In the genomic region with DNA sequence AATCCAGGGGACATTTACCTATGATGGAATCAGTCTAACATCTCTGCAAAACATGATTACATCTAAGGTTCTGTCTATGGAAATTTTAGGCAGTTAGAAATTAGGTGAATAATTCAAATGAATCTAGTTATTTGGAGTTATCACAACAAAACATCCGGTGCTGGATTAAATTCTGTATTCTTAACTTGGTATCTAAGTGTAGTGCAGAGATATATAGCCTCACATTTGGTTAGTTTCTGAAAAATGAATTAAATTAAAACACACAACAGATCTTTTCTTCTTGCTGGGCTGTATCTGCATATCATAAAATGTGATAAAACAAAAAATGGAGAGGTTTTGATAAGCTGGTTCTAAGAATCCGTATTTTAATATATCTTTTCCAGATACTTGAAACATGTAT, we compare ENCODE assay signal across 24 cellular contexts.
A peak's percentile ranks its signal among the peaks of the same experiment; 100 is the strongest.
DNase-seq lines count a peak whose midpoint lies in the region; ATAC-seq, FAIRE-seq and TF ChIP-seq lines count a peak whose summit lies in the region.
"Had no signal": no experiment of that assay in that cellular context is flagged by ENCODE, and none has a peak within 500 bp of the region (broad histone marks: within the 10 kb centered on the region; RNA-seq: fewer than 3 reads in every experiment).

No MANE protein-coding gene starts in this region.

- H4K20me1 ChIP-seq in SK-N-SH (ENCODE audit: insufficient read depth) (no peaks in the 10 kb centered on the region), GM12878 (ENCODE audit: control insufficient read depth, insufficient read depth) (no peaks in the 10 kb centered on the region)
- H4K20me1 ChIP-seq: BLaER1 treated with 17β-estradiol and CSF1 and Interleukin-3, amounts not matched to agents 10 nM and 100 nM had no signal

- H3K9ac ChIP-seq in SK-N-SH (no peak overlapping the region), GM12878 (ENCODE audit: control insufficient read depth, insufficient read depth, low read length) (no peak overlapping the region)
- H3K9ac ChIP-seq: BLaER1 treated with 17β-estradiol and CSF1 and Interleukin-3, amounts not matched to agents 10 nM and 100 nM had no signal

- no peak overlapping the region for H3K4me3 ChIP-seq in SK-N-SH (ENCODE audit: low read depth in 2 of 2, low read length in 1 of 2)
- H3K4me3 ChIP-seq in GM12878: no peak overlapping the region
- H3K4me3 ChIP-seq: A549; BLaER1 treated with 17β-estradiol and CSF1 and Interleukin-3, amounts not matched to agents 10 nM and 100 nM had no signal

- H3K9me3 ChIP-seq in SK-N-SH (no peaks in the 10 kb centered on the region), GM12878 (replicated peaks; ENCODE audit: control insufficient read depth, insufficient read depth, low read length) (no peaks in the 10 kb centered on the region)
- H3K9me3 ChIP-seq: A549; BLaER1 treated with 17β-estradiol and CSF1 and Interleukin-3, amounts not matched to agents 10 nM and 100 nM; Caco-2 had no signal

- H3K36me3 ChIP-seq in SK-N-SH (replicated peaks in 1 of 2; ENCODE audit: control insufficient read depth in 1 of 2, insufficient read depth in 2 of 2, low read length in 1 of 2): no peaks in the 10 kb centered on the region
- H3K36me3 ChIP-seq in GM12878 (ENCODE audit: control insufficient read depth in 2 of 2, insufficient read depth in 2 of 2, low read length in 1 of 2): no peaks in the 10 kb centered on the region
- H3K36me3 ChIP-seq: BLaER1 treated with 17β-estradiol and CSF1 and Interleukin-3, amounts not matched to agents 10 nM and 100 nM had no signal

- TF ChIP-seq EP300 in SK-N-SH (IDR thresholded peaks at IDR 0.05; ENCODE audit: borderline replicate concordance in 1 of 2, low read depth in 1 of 2, low read length in 1 of 2) (peak in 1 of 2 experiments; percentile 63; a peak in 1 of 4 replicates), GM12878 (IDR thresholded peaks at IDR 0.05; ENCODE audit: borderline replicate concordance in 1 of 2, control insufficient read depth in 1 of 2, low read depth in 2 of 2, low read length in 2 of 2) (no peak)

- H3F3A ChIP-seq in SK-N-SH (replicated peaks; ENCODE audit: insufficient read depth): peaks cover 23% of the 10 kb centered on the region

- no peaks in the 10 kb centered on the region for H3K36me3 Mint-ChIP-seq in activated CD4-positive, alpha-beta memory T cell treated with anti-CD3 and anti-CD28 coated beads, Interleukin-2, amount 10 ng/mL, durations not matched to agents 7 days and 5 days (ENCODE audit: low read depth)
- H3K36me3 Mint-ChIP-seq: CD8-positive, alpha-beta T cell had no signal

- in situ Hi-C loops in GM12878 (cut with MboI): no loop called here

- POLR2A ChIA-PET in SK-N-SH (lab: Yijun Ruan, JAX) (no interaction called here), GM12878 (lab: Charles Lee) (no interaction called here)
- POLR2A ChIA-PET in activated CD4-positive, alpha-beta memory T cell treated with anti-CD3 and anti-CD28 coated beads, Interleukin-2, amount 10 ng/mL, durations not matched to agents 7 days and 5 days (lab: Charles Lee): no interaction called here

- H3K9me2 ChIP-seq in SK-N-SH: no peaks in the 10 kb centered on the region

- FAIRE-seq in D721Med (lab: Jason Lieb, UNC) (peak; percentile 46), GM12878 (lab: Jason Lieb, UNC) (peak; percentile 70)
- FAIRE-seq: A549, GM12891, GM19239 had no signal

- H2AFZ ChIP-seq in SK-N-SH (ENCODE audit: low read depth) (no peak overlapping the region), GM12878 (ENCODE audit: control insufficient read depth, low read depth, low read length) (no peak overlapping the region)

- ATAC-seq in GM12878 (no peak), HG03159 (IDR thresholded peaks at IDR 0.05; ENCODE audit: unreplicated experiment) (no peak)
- ATAC-seq: A549; CD8-positive, alpha-beta T cell had no signal

- no peak overlapping the region; a peak in 1 of 4 replicates for H3K27ac ChIP-seq in SK-N-SH (ENCODE audit: low read depth in 2 of 2, low read length in 1 of 2)
- H3K27ac ChIP-seq in GM12878 (ENCODE audit: control insufficient read depth, insufficient read depth): no peak overlapping the region
- H3K27ac ChIP-seq: 22Rv1; A549; BLaER1 treated with 17β-estradiol and CSF1 and Interleukin-3, amounts not matched to agents 10 nM and 100 nM; C4-2B had no signal

- no peaks in the 10 kb centered on the region for H3K27me3 Mint-ChIP-seq in activated CD4-positive, alpha-beta memory T cell treated with anti-CD3 and anti-CD28 coated beads, Interleukin-2, amount 10 ng/mL, durations not matched to agents 7 days and 5 days
- H3K27me3 Mint-ChIP-seq: B cell; CD4-positive, alpha-beta T cell had no signal

- RAD21 ChIA-PET in GM12878 (lab: Charles Lee; ENCODE audit: unreplicated experiment): no interaction called here

- BruUV-seq in GM12878 (replicated peaks; lab: Mats Ljungman, UMichigan): no TSS peak

- TF ChIP-seq RAD21 in SK-N-SH (IDR thresholded peaks at IDR 0.05; ENCODE audit: low read length) (no peak), GM12878 (IDR thresholded peaks at IDR 0.05; ENCODE audit: insufficient read depth, low read depth, low read length) (no peak)

- H3K4me1 Mint-ChIP-seq in activated CD4-positive, alpha-beta memory T cell treated with anti-CD3 and anti-CD28 coated beads, Interleukin-2, amount 10 ng/mL, durations not matched to agents 7 days and 5 days: no peaks in the 10 kb centered on the region
- H3K4me1 Mint-ChIP-seq: B cell had no signal

- H3K79me2 ChIP-seq in SK-N-SH (ENCODE audit: insufficient read depth): no peaks in the 10 kb centered on the region
- no peaks in the 10 kb centered on the region for H3K79me2 ChIP-seq in GM12878 (ENCODE audit: control insufficient read depth, insufficient read depth, low read length)

- WGBS in SK-N-SH (ENCODE audit: low lambda C conversion rate): 65% methylated on average over 2 of the region's 2 CpGs
- 16% methylated on average over 2 of the region's 2 CpGs for WGBS in GM12878 (ENCODE audit: insufficient coverage, insufficient replicate concordance, low lambda C conversion rate, missing lambda C conversion rate)

- no peak overlapping the region for H3K4me2 ChIP-seq in SK-N-SH
- H3K4me2 ChIP-seq in GM12878 (ENCODE audit: control insufficient read depth, insufficient read depth): no peak overlapping the region
- H3K4me2 ChIP-seq: A549; BLaER1 treated with 17β-estradiol and CSF1 and Interleukin-3, amounts not matched to agents 10 nM and 100 nM had no signal

- peaks cover 25 to 37% of the 10 kb centered on the region in 2 experiments; a peak in 3 of 4 replicates for H3K4me1 ChIP-seq in SK-N-SH (ENCODE audit: control insufficient read depth in 1 of 2, insufficient read depth in 2 of 2, low read depth in 1 of 2, low read length in 1 of 2)
- no peaks in the 10 kb centered on the region for H3K4me1 ChIP-seq in GM12878 (ENCODE audit: control insufficient read depth, insufficient read depth, low read length)
- H3K4me1 ChIP-seq: Caco-2 had no signal

- TF ChIP-seq CTCF in D721Med (IDR thresholded peaks at IDR 0.05; ENCODE audit: insufficient read depth, missing control alignments) (no peak), SK-N-SH (IDR thresholded peaks at IDR 0.05) (no peak), GM12878 (IDR thresholded peaks at IDR 0.05 in 2 of 3, conservative IDR thresholded peaks at IDR 0.05 in 1 of 3; ENCODE audit: control insufficient read depth in 2 of 3, extremely low read depth in 1 of 3, insufficient read depth in 1 of 3, low read depth in 3 of 3, low read length in 3 of 3) (no peak)

- no peak for DNase-seq in D721Med (ENCODE audit: insufficient read length, low spot score)
- DNase-seq in SK-N-SH: no peak
- DNase-seq in GM12878 (ENCODE audit: low read depth, low spot score): no peak
- DNase-seq in activated CD4-positive, alpha-beta memory T cell treated with anti-CD3 and anti-CD28 coated beads, Interleukin-2, amount 10 ng/mL, durations not matched to agents 7 days and 5 days: no peak
- DNase-seq: AML-193; Caco-2; Calu3; CD4-positive, alpha-beta T cell; CD8-positive, alpha-beta T cell; DMS 273 treated with DMSO at 0.1 percent for 48 hours; DMS153; DMS53; DMS79; DND-41; EL; GDM1 had no signal

- TF ChIP-seq POLR2A in GM12878 (IDR thresholded peaks at IDR 0.05; ENCODE audit: low read depth, low read length): no peak

- intact Hi-C loops in GM12878 (cut with micrococcal nuclease; ENCODE audit: unreplicated experiment): no loop called here

- CTCF ChIA-PET in SK-N-SH (lab: Yijun Ruan, JAX): interaction anchor here (1.2 to 3.8 kb wide), 5 partner anchors 68 to 463 kb away, joined by 3 to 26 read pairs (median 13); no protein-coding TSS in a partner anchor
- CTCF ChIA-PET in GM12878 (lab: Yijun Ruan, JAX): interaction anchor here (1.4 to 2.3 kb wide), 4 partner anchors 9 to 850 kb away, joined by 3 to 6 read pairs (median 4); no protein-coding TSS in a partner anchor
- CTCF ChIA-PET in activated CD4-positive, alpha-beta memory T cell treated with anti-CD3 and anti-CD28 coated beads, Interleukin-2, amount 10 ng/mL, durations not matched to agents 7 days and 5 days (lab: Charles Lee): no interaction called here

- H3K9me3 Mint-ChIP-seq in activated CD4-positive, alpha-beta memory T cell treated with anti-CD3 and anti-CD28 coated beads, Interleukin-2, amount 10 ng/mL, durations not matched to agents 7 days and 5 days: no peaks in the 10 kb centered on the region
- H3K9me3 Mint-ChIP-seq: CD4-positive, alpha-beta T cell; CD8-positive, alpha-beta T cell had no signal

- no peak overlapping the region for H3K4me3 Mint-ChIP-seq in activated CD4-positive, alpha-beta memory T cell treated with anti-CD3 and anti-CD28 coated beads, Interleukin-2, amount 10 ng/mL, durations not matched to agents 7 days and 5 days
- H3K4me3 Mint-ChIP-seq: B cell; CD4-positive, alpha-beta T cell; CD8-positive, alpha-beta T cell had no signal

- H3K27me3 ChIP-seq in SK-N-SH (ENCODE audit: insufficient read depth) (no peaks in the 10 kb centered on the region), GM12878 (replicated peaks in 1 of 2; ENCODE audit: control insufficient read depth in 2 of 2, insufficient read depth in 2 of 2, low read length in 1 of 2) (no peaks in the 10 kb centered on the region)
- H3K27me3 ChIP-seq: BLaER1 treated with 17β-estradiol and CSF1 and Interleukin-3, amounts not matched to agents 10 nM and 100 nM had no signal

- no peak overlapping the region for H3K27ac Mint-ChIP-seq in activated CD4-positive, alpha-beta memory T cell treated with anti-CD3 and anti-CD28 coated beads, Interleukin-2, amount 10 ng/mL, durations not matched to agents 7 days and 5 days
- H3K27ac Mint-ChIP-seq: B cell; CD4-positive, alpha-beta T cell; CD8-positive, alpha-beta T cell had no signal

- SMC1A ChIA-PET in GM12878 (lab: Charles Lee; ENCODE audit: uncharacterized antibody, unreplicated experiment): interaction anchor here (1.0 to 1.3 kb wide), 3 partner anchors 9 to 25 kb away, joined by 3 to 4 read pairs (median 3); no protein-coding TSS in a partner anchor

TF ChIP-seq in SK-N-SH, 30 proteins besides CTCF, POLR2A, EP300 and RAD21 (continues in another document):
- TF ChIP-seq FOXM1 (IDR thresholded peaks at IDR 0.05; ENCODE audit: low read depth): no peak

TF ChIP-seq in GM12878, 131 proteins besides CTCF, POLR2A, EP300 and RAD21 (continues in another document):
- TF ChIP-seq NR2C2 (IDR thresholded peaks at IDR 0.05; ENCODE audit: borderline replicate concordance, control insufficient read depth, insufficient read length, low read depth): no peak
- no peak for TF ChIP-seq SMAD5 (IDR thresholded peaks at IDR 0.05; ENCODE audit: low read depth)
- TF ChIP-seq ETV6 (conservative IDR thresholded peaks at IDR 0.05 in 1 of 2, IDR thresholded peaks at IDR 0.05 in 1 of 2; ENCODE audit: borderline replicate concordance in 1 of 2, low read depth in 1 of 2): no peak
- no peak for TF ChIP-seq NFXL1 (IDR thresholded peaks at IDR 0.05; ENCODE audit: borderline replicate concordance)
